1 cellular context compared by ENCODE assay signal in the genomic region with DNA sequence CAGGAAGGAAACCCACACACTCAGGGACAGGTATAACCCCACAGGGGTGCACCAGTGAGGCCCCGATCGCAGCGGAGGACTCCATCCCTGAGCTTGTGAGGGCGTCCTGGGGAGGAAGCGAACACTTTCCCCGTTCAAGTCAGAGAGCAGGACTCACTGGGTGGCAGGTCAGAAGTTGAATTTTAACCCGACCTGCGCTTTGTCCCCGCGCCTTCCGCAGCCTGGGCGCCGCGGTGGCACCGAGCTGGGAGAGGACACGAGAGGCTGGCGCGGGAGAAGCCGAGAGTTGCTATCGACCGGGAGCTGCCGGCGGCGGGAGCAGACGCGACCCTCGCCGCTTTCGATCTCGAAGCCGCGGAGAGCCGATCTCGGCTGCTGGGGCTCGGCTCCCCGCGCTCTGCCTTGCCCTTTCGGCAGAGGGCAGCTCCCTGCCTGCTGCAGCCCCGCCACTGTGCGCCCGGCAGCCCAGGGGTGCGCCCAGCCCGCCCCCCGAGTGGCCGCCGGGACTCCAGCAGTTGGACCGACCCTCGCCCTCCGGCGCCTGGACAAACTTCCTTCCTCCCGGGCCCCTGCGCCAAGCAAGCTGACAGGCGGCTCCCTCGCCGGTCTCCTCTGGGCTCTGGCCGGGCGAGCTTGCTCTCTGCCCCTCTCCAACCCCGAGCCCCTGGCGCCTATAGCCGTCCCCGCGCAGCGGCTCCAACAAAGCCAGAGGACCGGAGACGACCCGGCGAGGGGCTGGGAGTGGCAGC.
TF ChIP-seq lines count a peak whose summit lies in the region.

No MANE protein-coding gene starts in this region.

TF ChIP-seq in HepG2, 621 proteins besides CTCF, POLR2A, EP300 and RAD21 (continued from another document and continues in another):
- TF ChIP-seq, protein P1, sequence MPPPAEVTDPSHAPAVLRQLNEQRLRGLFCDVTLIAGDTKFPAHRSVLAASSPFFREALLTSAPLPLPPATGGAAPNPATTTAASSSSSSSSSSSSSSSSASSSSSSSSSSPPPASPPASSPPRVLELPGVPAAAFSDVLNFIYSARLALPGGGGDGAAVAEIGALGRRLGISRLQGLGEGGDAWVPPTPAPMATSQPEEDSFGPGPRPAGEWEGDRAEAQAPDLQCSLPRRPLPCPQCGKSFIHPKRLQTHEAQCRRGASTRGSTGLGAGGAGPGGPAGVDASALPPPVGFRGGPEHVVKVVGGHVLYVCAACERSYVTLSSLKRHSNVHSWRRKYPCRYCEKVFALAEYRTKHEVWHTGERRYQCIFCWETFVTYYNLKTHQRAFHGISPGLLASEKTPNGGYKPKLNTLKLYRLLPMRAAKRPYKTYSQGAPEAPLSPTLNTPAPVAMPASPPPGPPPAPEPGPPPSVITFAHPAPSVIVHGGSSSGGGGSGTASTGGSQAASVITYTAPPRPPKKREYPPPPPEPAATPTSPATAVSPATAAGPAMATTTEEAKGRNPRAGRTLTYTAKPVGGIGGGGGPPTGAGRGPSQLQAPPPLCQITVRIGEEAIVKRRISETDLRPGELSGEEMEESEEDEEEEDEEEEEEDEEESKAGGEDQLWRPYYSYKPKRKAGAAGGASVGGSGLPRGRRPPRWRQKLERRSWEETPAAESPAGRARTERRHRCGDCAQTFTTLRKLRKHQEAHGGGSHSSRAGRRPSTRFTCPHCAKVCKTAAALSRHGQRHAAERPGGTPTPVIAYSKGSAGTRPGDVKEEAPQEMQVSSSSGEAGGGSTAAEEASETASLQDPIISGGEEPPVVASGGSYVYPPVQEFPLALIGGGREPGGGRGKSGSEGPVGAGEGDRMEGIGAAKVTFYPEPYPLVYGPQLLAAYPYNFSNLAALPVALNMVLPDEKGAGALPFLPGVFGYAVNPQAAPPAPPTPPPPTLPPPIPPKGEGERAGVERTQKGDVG (CRISPR knock-in tag; IDR thresholded peaks at IDR 0.05; ENCODE audit: borderline replicate concordance) = no peak
- TF ChIP-seq, protein P2, sequence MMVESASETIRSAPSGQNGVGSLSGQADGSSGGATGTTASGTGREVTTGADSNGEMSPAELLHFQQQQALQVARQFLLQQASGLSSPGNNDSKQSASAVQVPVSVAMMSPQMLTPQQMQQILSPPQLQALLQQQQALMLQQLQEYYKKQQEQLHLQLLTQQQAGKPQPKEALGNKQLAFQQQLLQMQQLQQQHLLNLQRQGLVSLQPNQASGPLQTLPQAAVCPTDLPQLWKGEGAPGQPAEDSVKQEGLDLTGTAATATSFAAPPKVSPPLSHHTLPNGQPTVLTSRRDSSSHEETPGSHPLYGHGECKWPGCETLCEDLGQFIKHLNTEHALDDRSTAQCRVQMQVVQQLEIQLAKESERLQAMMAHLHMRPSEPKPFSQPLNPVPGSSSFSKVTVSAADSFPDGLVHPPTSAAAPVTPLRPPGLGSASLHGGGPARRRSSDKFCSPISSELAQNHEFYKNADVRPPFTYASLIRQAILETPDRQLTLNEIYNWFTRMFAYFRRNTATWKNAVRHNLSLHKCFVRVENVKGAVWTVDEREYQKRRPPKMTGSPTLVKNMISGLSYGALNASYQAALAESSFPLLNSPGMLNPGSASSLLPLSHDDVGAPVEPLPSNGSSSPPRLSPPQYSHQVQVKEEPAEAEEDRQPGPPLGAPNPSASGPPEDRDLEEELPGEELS (CRISPR knock-in tag; IDR thresholded peaks at IDR 0.05) = peak; percentile 71
- TF ChIP-seq ZNF3 (CRISPR knock-in tag; IDR thresholded peaks at IDR 0.05) (no peak), ZNF777 (CRISPR knock-in tag; IDR thresholded peaks at IDR 0.05) (peak; percentile 63; the same call in 1 of the 2 replicates), ZSCAN9 (CRISPR knock-in tag; IDR thresholded peaks at IDR 0.05; ENCODE audit: borderline replicate concordance) (peak; percentile 50; the same call in 1 of the 2 replicates), MBNL3 (CRISPR knock-in tag; conservative IDR thresholded peaks at IDR 0.05) (no peak), ZNF761 (CRISPR knock-in tag; conservative IDR thresholded peaks at IDR 0.05) (no peak), JUN (CRISPR knock-in tag; IDR thresholded peaks at IDR 0.05) (no peak), YY1 (IDR thresholded peaks at IDR 0.05; ENCODE audit: insufficient read depth, insufficient replicate concordance, low read depth, low read length) (no peak), ERF (CRISPR knock-in tag; IDR thresholded peaks at IDR 0.05) (no peak; the same call in 1 of the 2 replicates), XRCC5 (optimal IDR thresholded peaks at IDR 0.05; ENCODE audit: low read length) (peak; percentile 94), LCORL (IDR thresholded peaks at IDR 0.05) (no peak), LCORL (CRISPR knock-in tag; IDR thresholded peaks at IDR 0.05) (0 out of 2 replicates have a peak, but pooled peaks have one; percentile 55), ZNF224 (CRISPR knock-in tag; IDR thresholded peaks at IDR 0.05) (peak; percentile 72), ZNF737 (CRISPR knock-in tag; IDR thresholded peaks at IDR 0.05; ENCODE audit: borderline replicate concordance) (0 out of 2 replicates have a peak, but pooled peaks have one; percentile 54), FOXM1 (CRISPR knock-in tag; IDR thresholded peaks at IDR 0.05) (no peak), ZNF607 (CRISPR knock-in tag; IDR thresholded peaks at IDR 0.05; ENCODE audit: borderline replicate concordance) (no peak), RFX5 (IDR thresholded peaks at IDR 0.05; ENCODE audit: low read depth, low read length) (no peak), MXI1 (IDR thresholded peaks at IDR 0.05; ENCODE audit: borderline replicate concordance, low read depth, low read length) (peak; percentile 62; the same call in 1 of the 3 replicates), ZNF747 (CRISPR knock-in tag; IDR thresholded peaks at IDR 0.05; ENCODE audit: borderline replicate concordance) (peak; percentile 15; the same call in 1 of the 2 replicates), ZNF460 (CRISPR knock-in tag; IDR thresholded peaks at IDR 0.05; ENCODE audit: borderline replicate concordance) (peak; percentile 37; the same call in 1 of the 2 replicates), ZFP1 (CRISPR knock-in tag; IDR thresholded peaks at IDR 0.05) (no peak), NR2C2 (CRISPR knock-in tag; IDR thresholded peaks at IDR 0.05; ENCODE audit: borderline replicate concordance) (no peak), CHD2 (IDR thresholded peaks at IDR 0.05; ENCODE audit: low read depth, low read length) (no peak; the same call in 1 of the 2 replicates), SMAD9 (CRISPR knock-in tag; IDR thresholded peaks at IDR 0.05) (no peak), CENPT (CRISPR knock-in tag; IDR thresholded peaks at IDR 0.05; ENCODE audit: low read depth) (no peak), ETV6 (CRISPR knock-in tag; conservative IDR thresholded peaks at IDR 0.05) (peak; percentile 67; the same call in 1 of the 2 replicates), SNAI1 (CRISPR knock-in tag; IDR thresholded peaks at IDR 0.05; ENCODE audit: borderline replicate concordance) (no peak), GATA4 (IDR thresholded peaks at IDR 0.05; ENCODE audit: borderline replicate concordance, low read depth) (peak; percentile 37; the same call in 1 of the 2 replicates), ZSCAN25 (CRISPR knock-in tag; IDR thresholded peaks at IDR 0.05) (no peak; the same call in 1 of the 2 replicates), ZNF124 (CRISPR knock-in tag; IDR thresholded peaks at IDR 0.05) (peak; percentile 19; the same call in 1 of the 2 replicates)
- TF ChIP-seq, protein P3, sequence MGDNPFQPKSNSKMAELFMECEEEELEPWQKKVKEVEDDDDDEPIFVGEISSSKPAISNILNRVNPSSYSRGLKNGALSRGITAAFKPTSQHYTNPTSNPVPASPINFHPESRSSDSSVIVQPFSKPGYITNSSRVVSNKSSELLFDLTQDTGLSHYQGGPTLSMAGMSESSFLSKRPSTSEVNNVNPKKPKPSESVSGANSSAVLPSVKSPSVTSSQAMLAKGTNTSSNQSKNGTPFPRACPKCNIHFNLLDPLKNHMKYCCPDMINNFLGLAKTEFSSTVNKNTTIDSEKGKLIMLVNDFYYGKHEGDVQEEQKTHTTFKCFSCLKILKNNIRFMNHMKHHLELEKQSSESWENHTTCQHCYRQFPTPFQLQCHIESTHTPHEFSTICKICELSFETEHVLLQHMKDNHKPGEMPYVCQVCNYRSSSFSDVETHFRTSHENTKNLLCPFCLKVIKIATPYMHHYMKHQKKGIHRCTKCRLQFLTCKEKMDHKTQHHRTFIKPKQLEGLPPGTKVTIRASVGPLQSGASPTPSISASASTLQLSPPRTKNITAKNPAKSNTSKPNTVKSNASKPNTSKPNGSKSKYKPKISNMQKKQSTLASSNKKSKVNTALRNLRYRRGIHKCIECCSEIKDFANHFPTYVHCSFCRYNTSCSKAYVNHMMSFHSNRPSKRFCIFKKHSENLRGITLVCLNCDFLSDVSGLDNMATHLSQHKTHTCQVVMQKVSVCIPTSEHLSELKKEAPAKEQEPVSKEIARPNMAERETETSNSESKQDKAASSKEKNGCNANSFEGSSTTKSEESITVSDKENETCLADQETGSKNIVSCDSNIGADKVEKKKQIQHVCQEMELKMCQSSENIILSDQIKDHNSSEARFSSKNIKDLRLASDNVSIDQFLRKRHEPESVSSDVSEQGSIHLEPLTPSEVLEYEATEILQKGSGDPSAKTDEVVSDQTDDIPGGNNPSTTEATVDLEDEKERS (CRISPR knock-in tag; IDR thresholded peaks at IDR 0.05) = no peak
- TF ChIP-seq, protein P4, sequence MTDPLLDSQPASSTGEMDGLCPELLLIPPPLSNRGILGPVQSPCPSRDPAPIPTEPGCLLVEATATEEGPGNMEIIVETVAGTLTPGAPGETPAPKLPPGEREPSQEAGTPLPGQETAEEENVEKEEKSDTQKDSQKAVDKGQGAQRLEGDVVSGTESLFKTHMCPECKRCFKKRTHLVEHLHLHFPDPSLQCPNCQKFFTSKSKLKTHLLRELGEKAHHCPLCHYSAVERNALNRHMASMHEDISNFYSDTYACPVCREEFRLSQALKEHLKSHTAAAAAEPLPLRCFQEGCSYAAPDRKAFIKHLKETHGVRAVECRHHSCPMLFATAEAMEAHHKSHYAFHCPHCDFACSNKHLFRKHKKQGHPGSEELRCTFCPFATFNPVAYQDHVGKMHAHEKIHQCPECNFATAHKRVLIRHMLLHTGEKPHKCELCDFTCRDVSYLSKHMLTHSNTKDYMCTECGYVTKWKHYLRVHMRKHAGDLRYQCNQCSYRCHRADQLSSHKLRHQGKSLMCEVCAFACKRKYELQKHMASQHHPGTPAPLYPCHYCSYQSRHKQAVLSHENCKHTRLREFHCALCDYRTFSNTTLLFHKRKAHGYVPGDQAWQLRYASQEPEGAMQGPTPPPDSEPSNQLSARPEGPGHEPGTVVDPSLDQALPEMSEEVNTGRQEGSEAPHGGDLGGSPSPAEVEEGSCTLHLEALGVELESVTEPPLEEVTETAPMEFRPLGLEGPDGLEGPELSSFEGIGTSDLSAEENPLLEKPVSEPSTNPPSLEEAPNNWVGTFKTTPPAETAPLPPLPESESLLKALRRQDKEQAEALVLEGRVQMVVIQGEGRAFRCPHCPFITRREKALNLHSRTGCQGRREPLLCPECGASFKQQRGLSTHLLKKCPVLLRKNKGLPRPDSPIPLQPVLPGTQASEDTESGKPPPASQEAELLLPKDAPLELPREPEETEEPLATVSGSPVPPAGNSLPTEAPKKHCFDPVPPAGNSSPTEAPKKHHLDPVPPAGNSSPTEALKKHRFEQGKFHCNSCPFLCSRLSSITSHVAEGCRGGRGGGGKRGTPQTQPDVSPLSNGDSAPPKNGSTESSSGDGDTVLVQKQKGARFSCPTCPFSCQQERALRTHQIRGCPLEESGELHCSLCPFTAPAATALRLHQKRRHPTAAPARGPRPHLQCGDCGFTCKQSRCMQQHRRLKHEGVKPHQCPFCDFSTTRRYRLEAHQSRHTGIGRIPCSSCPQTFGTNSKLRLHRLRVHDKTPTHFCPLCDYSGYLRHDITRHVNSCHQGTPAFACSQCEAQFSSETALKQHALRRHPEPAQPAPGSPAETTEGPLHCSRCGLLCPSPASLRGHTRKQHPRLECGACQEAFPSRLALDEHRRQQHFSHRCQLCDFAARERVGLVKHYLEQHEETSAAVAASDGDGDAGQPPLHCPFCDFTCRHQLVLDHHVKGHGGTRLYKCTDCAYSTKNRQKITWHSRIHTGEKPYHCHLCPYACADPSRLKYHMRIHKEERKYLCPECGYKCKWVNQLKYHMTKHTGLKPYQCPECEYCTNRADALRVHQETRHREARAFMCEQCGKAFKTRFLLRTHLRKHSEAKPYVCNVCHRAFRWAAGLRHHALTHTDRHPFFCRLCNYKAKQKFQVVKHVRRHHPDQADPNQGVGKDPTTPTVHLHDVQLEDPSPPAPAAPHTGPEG (CRISPR knock-in tag; IDR thresholded peaks at IDR 0.05) = peak; percentile 37; the same call in 1 of the 2 replicates
- TF ChIP-seq, protein P5, sequence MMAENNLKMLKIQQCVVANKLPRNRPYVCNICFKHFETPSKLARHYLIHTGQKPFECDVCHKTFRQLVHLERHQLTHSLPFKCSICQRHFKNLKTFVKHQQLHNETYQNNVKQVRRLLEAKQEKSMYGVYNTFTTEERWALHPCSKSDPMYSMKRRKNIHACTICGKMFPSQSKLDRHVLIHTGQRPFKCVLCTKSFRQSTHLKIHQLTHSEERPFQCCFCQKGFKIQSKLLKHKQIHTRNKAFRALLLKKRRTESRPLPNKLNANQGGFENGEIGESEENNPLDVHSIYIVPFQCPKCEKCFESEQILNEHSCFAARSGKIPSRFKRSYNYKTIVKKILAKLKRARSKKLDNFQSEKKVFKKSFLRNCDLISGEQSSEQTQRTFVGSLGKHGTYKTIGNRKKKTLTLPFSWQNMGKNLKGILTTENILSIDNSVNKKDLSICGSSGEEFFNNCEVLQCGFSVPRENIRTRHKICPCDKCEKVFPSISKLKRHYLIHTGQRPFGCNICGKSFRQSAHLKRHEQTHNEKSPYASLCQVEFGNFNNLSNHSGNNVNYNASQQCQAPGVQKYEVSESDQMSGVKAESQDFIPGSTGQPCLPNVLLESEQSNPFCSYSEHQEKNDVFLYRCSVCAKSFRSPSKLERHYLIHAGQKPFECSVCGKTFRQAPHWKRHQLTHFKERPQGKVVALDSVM (CRISPR knock-in tag; IDR thresholded peaks at IDR 0.05) = no peak
- TF ChIP-seq, protein P6, sequence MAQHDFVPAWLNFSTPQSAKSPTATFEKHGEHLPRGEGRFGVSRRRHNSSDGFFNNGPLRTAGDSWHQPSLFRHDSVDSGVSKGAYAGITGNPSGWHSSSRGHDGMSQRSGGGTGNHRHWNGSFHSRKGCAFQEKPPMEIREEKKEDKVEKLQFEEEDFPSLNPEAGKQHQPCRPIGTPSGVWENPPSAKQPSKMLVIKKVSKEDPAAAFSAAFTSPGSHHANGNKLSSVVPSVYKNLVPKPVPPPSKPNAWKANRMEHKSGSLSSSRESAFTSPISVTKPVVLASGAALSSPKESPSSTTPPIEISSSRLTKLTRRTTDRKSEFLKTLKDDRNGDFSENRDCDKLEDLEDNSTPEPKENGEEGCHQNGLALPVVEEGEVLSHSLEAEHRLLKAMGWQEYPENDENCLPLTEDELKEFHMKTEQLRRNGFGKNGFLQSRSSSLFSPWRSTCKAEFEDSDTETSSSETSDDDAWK (CRISPR knock-in tag; IDR thresholded peaks at IDR 0.05) = no peak
- TF ChIP-seq, protein P7, sequence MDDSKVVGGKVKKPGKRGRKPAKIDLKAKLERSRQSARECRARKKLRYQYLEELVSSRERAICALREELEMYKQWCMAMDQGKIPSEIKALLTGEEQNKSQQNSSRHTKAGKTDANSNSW (CRISPR knock-in tag; IDR thresholded peaks at IDR 0.05; ENCODE audit: borderline replicate concordance) = no peak
